34 cellular contexts compared by ENCODE assay signal in the genomic region with DNA sequence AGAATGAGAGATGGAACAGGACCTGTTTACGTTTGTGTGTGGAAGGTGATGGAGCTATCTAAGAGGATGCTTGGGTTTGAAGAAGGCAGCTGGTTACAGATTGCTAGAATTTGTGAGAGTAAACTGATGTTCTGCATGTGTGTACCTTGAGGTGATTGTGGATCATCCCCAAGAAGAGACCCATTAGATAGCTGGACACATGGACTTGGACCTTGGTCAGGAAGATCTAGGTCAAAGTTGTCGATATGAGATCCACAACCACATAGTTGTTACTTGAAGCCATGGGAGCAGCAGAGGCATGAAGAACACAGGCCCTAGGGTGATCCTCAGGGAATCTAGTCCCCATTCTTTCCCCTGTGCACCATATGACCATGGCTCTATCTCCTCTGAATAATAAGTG.
"Had no signal": no experiment of that assay in that cellular context is flagged by ENCODE, and none has a peak within 500 bp of the region (broad histone marks: within the 10 kb centered on the region; RNA-seq: fewer than 3 reads in every experiment).

No MANE protein-coding gene starts in this region.

- H3K9me3 ChIP-seq: MG63 had no signal

- H3K36me3 ChIP-seq: MG63 had no signal

- H3K27me3 ChIP-seq: MG63 had no signal

- DNase-seq: Karpas-422, Kasumi-1, MG63, MM.1S, MV-4-11, NCI-H1048, NCI-H1092, NCI-H1092 treated with DMSO at 0.1 percent for 48 hours, NCI-H1105, NCI-H1105 treated with DMSO at 0.1 percent for 48 hours, NCI-H1417, NCI-H1417 treated with DMSO at 0.1 percent for 48 hours, NCI-H1436, NCI-H1436 treated with DMSO at 0.1 percent for 48 hours, NCI-H146, NCI-H1694, NCI-H1694 treated with DMSO at 0.1 percent for 48 hours, NCI-H187, NCI-H187 treated with DMSO at 0.1 percent for 48 hours, NCI-H1930, NCI-H2029, NCI-H2029 treated with DMSO at 0.1 percent for 48 hours, NCI-H2081, NCI-H2081 treated with DMSO at 0.1 percent for 48 hours, NCI-H2107, NCI-H2171, NCI-H2171 treated with DMSO at 0.1 percent for 48 hours, NCI-H2227 treated with DMSO at 0.1 percent for 48 hours, NCI-H226, NCI-H345, NCI-H446, NCI-H446 treated with DMSO at 0.1 percent for 48 hours, NCI-H510A, NCI-H510A treated with DMSO at 0.1 percent for 48 hours had no signal

- H3K4me3 ChIP-seq: MG63 had no signal
